1 cellular context compared by ENCODE assay signal in the genomic region with DNA sequence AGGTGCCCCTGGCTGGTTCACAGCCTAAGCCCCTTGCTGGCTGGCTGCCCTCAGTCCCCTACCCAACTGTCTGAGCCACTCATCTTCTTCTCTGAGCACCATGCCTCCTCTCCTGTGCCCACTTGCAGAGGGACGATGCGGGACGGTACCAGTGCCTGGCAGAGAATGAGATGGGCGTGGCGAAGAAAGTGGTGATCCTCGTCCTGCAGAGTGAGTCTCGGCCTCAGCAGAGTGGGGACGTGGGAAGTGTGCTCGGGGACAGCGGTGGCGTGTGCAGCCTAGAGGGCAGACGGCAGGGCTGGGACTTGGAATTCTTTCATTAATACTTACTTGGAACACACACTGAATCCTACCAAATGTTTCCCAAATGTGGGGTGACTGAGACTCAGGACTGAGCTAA.
TF ChIP-seq lines count a peak whose summit lies in the region.

No MANE protein-coding gene starts in this region.

TF ChIP-seq in IMR-90, 13 proteins besides CTCF, POLR2A, EP300 and RAD21:
- no peak for TF ChIP-seq CHD1 (IDR thresholded peaks at IDR 0.05; ENCODE audit: low read depth, low read length)
- no peak for TF ChIP-seq MAFK (IDR thresholded peaks at IDR 0.05; ENCODE audit: low read depth, low read length)
- TF ChIP-seq SMC3 (IDR thresholded peaks at IDR 0.05; ENCODE audit: low read depth, low read length) = no peak
- TF ChIP-seq FOS (IDR thresholded peaks at IDR 0.05; ENCODE audit: low read depth, low read length) = no peak
- no peak for TF ChIP-seq MXI1 (IDR thresholded peaks at IDR 0.05; ENCODE audit: borderline replicate concordance, low read depth, low read length)
- TF ChIP-seq MAZ (IDR thresholded peaks at IDR 0.05; ENCODE audit: borderline replicate concordance, low read depth, low read length) = no peak
- TF ChIP-seq, protein P1, sequence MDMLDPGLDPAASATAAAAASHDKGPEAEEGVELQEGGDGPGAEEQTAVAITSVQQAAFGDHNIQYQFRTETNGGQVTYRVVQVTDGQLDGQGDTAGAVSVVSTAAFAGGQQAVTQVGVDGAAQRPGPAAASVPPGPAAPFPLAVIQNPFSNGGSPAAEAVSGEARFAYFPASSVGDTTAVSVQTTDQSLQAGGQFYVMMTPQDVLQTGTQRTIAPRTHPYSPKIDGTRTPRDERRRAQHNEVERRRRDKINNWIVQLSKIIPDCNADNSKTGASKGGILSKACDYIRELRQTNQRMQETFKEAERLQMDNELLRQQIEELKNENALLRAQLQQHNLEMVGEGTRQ (IDR thresholded peaks at IDR 0.05; ENCODE audit: low read depth, low read length) = no peak
- TF ChIP-seq, protein P2, sequence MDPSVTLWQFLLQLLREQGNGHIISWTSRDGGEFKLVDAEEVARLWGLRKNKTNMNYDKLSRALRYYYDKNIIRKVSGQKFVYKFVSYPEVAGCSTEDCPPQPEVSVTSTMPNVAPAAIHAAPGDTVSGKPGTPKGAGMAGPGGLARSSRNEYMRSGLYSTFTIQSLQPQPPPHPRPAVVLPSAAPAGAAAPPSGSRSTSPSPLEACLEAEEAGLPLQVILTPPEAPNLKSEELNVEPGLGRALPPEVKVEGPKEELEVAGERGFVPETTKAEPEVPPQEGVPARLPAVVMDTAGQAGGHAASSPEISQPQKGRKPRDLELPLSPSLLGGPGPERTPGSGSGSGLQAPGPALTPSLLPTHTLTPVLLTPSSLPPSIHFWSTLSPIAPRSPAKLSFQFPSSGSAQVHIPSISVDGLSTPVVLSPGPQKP (IDR thresholded peaks at IDR 0.05; ENCODE audit: borderline replicate concordance, low read depth, low read length) = no peak
- TF ChIP-seq RFX5 (IDR thresholded peaks at IDR 0.05; ENCODE audit: low read depth, low read length) = no peak
- TF ChIP-seq BHLHE40 (IDR thresholded peaks at IDR 0.05; ENCODE audit: low read depth, low read length) = no peak
- TF ChIP-seq NFE2L2 (IDR thresholded peaks at IDR 0.05; ENCODE audit: low read depth, low read length) = no peak
- TF ChIP-seq CEBPB (IDR thresholded peaks at IDR 0.05; ENCODE audit: low read depth, low read length) = no peak
- TF ChIP-seq RCOR1 (IDR thresholded peaks at IDR 0.05; ENCODE audit: insufficient replicate concordance, low read length) = no peak
